Comparison of ENCODE assay signal across 1 cellular context in genomic region chr9:107740088-107740980, GRCh38.
TF ChIP-seq lines count a peak whose summit lies in the region.

No MANE protein-coding gene starts in this region.

TF ChIP-seq in H1, 55 proteins besides CTCF, POLR2A, EP300 and RAD21:
- no peak for TF ChIP-seq SP1 (IDR thresholded peaks at IDR 0.05; ENCODE audit: low read depth, low read length)
- no peak for TF ChIP-seq BACH1 (IDR thresholded peaks at IDR 0.05; ENCODE audit: low read length)
- TF ChIP-seq BRCA1 (IDR thresholded peaks at IDR 0.05; ENCODE audit: low read depth, low read length) = no peak
- no peak for TF ChIP-seq CEBPB (IDR thresholded peaks at IDR 0.05; ENCODE audit: low read depth, low read length)
- TF ChIP-seq KDM4A (IDR thresholded peaks at IDR 0.05; ENCODE audit: low read depth, low read length, severe bottlenecking) = no peak
- TF ChIP-seq PHF8 (conservative IDR thresholded peaks at IDR 0.05; ENCODE audit: low read depth, low read length) = no peak
- no peak for TF ChIP-seq RNF2 (IDR thresholded peaks at IDR 0.05; ENCODE audit: borderline replicate concordance, low read depth, low read length, missing control alignments, poor library complexity, severe bottlenecking)
- TF ChIP-seq SP2 (IDR thresholded peaks at IDR 0.05; ENCODE audit: low read length) = no peak
- TF ChIP-seq POLR2AphosphoS5 (IDR thresholded peaks at IDR 0.05; ENCODE audit: low read depth, low read length) = no peak
- TF ChIP-seq MAFK (IDR thresholded peaks at IDR 0.05; ENCODE audit: low read depth, low read length) = no peak
